In the genomic region with DNA sequence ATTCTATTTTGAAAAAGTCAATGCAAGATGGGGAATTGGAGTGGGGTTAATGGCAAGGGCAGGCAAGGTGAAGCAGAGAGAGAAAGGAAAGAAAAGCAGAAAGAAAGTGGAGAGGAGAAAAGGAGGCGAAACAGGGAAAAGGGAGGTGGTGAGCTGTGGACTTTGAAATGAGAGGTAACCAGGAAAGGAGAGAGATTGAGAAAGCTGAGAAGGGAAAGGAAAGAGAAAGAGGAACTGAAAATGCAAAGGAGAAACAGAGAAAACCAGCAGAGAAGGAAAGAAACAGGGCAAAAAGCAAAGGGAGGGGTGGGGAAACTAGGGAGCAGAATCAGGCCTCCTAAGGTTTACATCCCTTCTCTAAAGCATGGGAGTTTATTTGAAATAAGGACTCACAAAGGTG, we compare ENCODE assay signal across 25 cellular contexts.
A peak's percentile ranks its signal among the peaks of the same experiment; 100 is the strongest.
DNase-seq lines count a peak whose midpoint lies in the region; ATAC-seq and TF ChIP-seq lines count a peak whose summit lies in the region.
"Had no signal": no experiment of that assay in that cellular context is flagged by ENCODE, and none has a peak within 500 bp of the region (broad histone marks: within the 10 kb centered on the region; RNA-seq: fewer than 3 reads in every experiment).

No MANE protein-coding gene starts in this region.

- H3K9me3 Mint-ChIP-seq in activated CD4-positive, alpha-beta T cell treated with anti-CD3 and anti-CD28 coated beads for 36 hours (ENCODE audit: low read depth) = no peaks in the 10 kb centered on the region
- peaks cover 6% of the 10 kb centered on the region; the same call in 1 of the 3 replicates for H3K9me3 Mint-ChIP-seq in GM23338
- H3K9me3 Mint-ChIP-seq in nephron progenitor cell = no peaks in the 10 kb centered on the region
- H3K9me3 Mint-ChIP-seq: neural crest cell had no signal

- H3K4me1 ChIP-seq in GM23338 (ENCODE audit: insufficient read depth) = peaks cover 20% of the 10 kb centered on the region
- no peaks in the 10 kb centered on the region for H3K4me1 ChIP-seq in foreskin keratinocyte
- H3K4me1 ChIP-seq: esophagus squamous epithelium, psoas muscle, suprapubic skin, vagina had no signal

- peaks cover 6% of the 10 kb centered on the region; the same call in 1 of the 2 replicates for H3K9me2 ChIP-seq in GM23338 (ENCODE audit: insufficient read depth)

- H4K20me1 ChIP-seq in GM23338 (replicated peaks; ENCODE audit: insufficient read depth) = no peaks in the 10 kb centered on the region

- H3K27me3 Mint-ChIP-seq in activated CD4-positive, alpha-beta T cell treated with anti-CD3 and anti-CD28 coated beads for 36 hours = no peaks in the 10 kb centered on the region
- H3K27me3 Mint-ChIP-seq in GM23338 (ENCODE audit: insufficient read depth, low read depth, poor library complexity) (peaks cover 4% of the 10 kb centered on the region), nephron progenitor cell (ENCODE audit: low read depth, poor library complexity) (no peaks in the 10 kb centered on the region)

- peak overlapping the region; percentile 5 for H3K27ac Mint-ChIP-seq in activated CD4-positive, alpha-beta T cell treated with anti-CD3 and anti-CD28 coated beads for 36 hours
- H3K27ac Mint-ChIP-seq in GM23338 = peak overlapping the region; percentile 44; the same call in 1 of the 2 replicates
- peak overlapping the region; percentile 8 for H3K27ac Mint-ChIP-seq in nephron progenitor cell

- POLR2A ChIA-PET in activated CD4-positive, alpha-beta T cell treated with anti-CD3 and anti-CD28 coated beads for 36 hours (lab: Charles Lee) = no interaction called here

- no peaks in the 10 kb centered on the region for H3K79me2 ChIP-seq in GM23338 (replicated peaks; ENCODE audit: insufficient read depth)

- H3K36me3 ChIP-seq in GM23338 (ENCODE audit: insufficient read depth) = no peaks in the 10 kb centered on the region
- H3K36me3 ChIP-seq: esophagus squamous epithelium, suprapubic skin, vagina had no signal

- H3K4me1 Mint-ChIP-seq in activated CD4-positive, alpha-beta T cell treated with anti-CD3 and anti-CD28 coated beads for 36 hours = peaks cover 11% of the 10 kb centered on the region
- peaks cover 20% of the 10 kb centered on the region for H3K4me1 Mint-ChIP-seq in GM23338
- H3K4me1 Mint-ChIP-seq in nephron progenitor cell = no peaks in the 10 kb centered on the region

- H3K4me3 Mint-ChIP-seq in activated CD4-positive, alpha-beta T cell treated with anti-CD3 and anti-CD28 coated beads for 36 hours = no peak overlapping the region
- H3K4me3 Mint-ChIP-seq in GM23338 (no peak overlapping the region), nephron progenitor cell (no peak overlapping the region)
- H3K4me3 Mint-ChIP-seq: neural crest cell had no signal

- H3K4me2 ChIP-seq in GM23338 = no peak overlapping the region

- DNase-seq in activated CD4-positive, alpha-beta T cell treated with anti-CD3 and anti-CD28 coated beads for 36 hours = no peak
- no peak for DNase-seq in activated CD4-positive, alpha-beta T cell treated with anti-CD3 and anti-CD28 coated beads, Interleukin-2, amount 50 U/mL, for 4 hours
- DNase-seq in GM23338 (ENCODE audit: low spot score) (no peak), NAMALWA (ENCODE audit: low spot score) (peak; percentile 8), nephron progenitor cell (no peak), NCI-H187 (lab: John Stamatoyannopoulos, UW) (no peak), foreskin keratinocyte (no peak), retina (no peak)
- DNase-seq: activated naive CD4-positive, alpha-beta T cell treated with anti-CD3 and anti-CD28 coated beads, Interleukin-2, amount 50 U/mL, for 16 hours; DMS 273 treated with DMSO at 0.1 percent for 48 hours; effector memory CD4-positive, alpha-beta T cell; esophagus squamous epithelium; GF-D8; IMR-90; midbrain; NCI-H1930; NCI-H446 treated with DMSO at 0.1 percent for 48 hours; NK-92 treated with Interleukin-12 subunit alpha and Interleukin-12 subunit beta, amount 100 ng/mL, for 24 hours; psoas muscle; stimulated activated CD4-positive, alpha-beta T cell treated with anti-CD3 and anti-CD28 coated beads, Interleukin-4, amount 100 ng/mL, for 24 hours had no signal

- H3K27ac ChIP-seq in GM23338 (ENCODE audit: low read depth) (no peak overlapping the region), foreskin keratinocyte (no peak overlapping the region)
- H3K27ac ChIP-seq: C4-2B, esophagus squamous epithelium, psoas muscle, suprapubic skin, vagina had no signal

- intact Hi-C loops in activated CD4-positive, alpha-beta T cell treated with anti-CD3 and anti-CD28 coated beads for 36 hours (cut with DNase I, micrococcal nuclease) = no loop called here

- no peaks in the 10 kb centered on the region for H3K27me3 ChIP-seq in GM23338 (ENCODE audit: insufficient read depth)
- no peaks in the 10 kb centered on the region for H3K27me3 ChIP-seq in foreskin keratinocyte
- H3K27me3 ChIP-seq: esophagus squamous epithelium, suprapubic skin, vagina had no signal

- no peaks in the 10 kb centered on the region for H3F3A ChIP-seq in GM23338 (replicated peaks; ENCODE audit: low read depth)

- H3K36me3 Mint-ChIP-seq in activated CD4-positive, alpha-beta T cell treated with anti-CD3 and anti-CD28 coated beads for 36 hours (ENCODE audit: low read depth) = no peaks in the 10 kb centered on the region
- H3K36me3 Mint-ChIP-seq in GM23338 (ENCODE audit: low read depth) (peaks cover 3% of the 10 kb centered on the region; the same call in 1 of the 3 replicates), nephron progenitor cell (ENCODE audit: low read depth) (no peaks in the 10 kb centered on the region)

- CTCF ChIA-PET in activated CD4-positive, alpha-beta T cell treated with anti-CD3 and anti-CD28 coated beads for 36 hours (lab: Charles Lee) = no interaction called here

- peak overlapping the region; percentile 73 for H2AFZ ChIP-seq in GM23338

- ATAC-seq in activated CD4-positive, alpha-beta T cell treated with anti-CD3 and anti-CD28 coated beads for 36 hours = no peak
- ATAC-seq in GM23338 (no peak), foreskin keratinocyte (no peak)
- ATAC-seq: left lobe of liver, psoas muscle had no signal

- no peak for TF ChIP-seq CTCF in GM23338 (conservative IDR thresholded peaks at IDR 0.05; ENCODE audit: low read depth in 2 of 2)
- no peak for TF ChIP-seq CTCF in nephron progenitor cell (IDR thresholded peaks at IDR 0.05)
- TF ChIP-seq CTCF in foreskin keratinocyte (conservative IDR thresholded peaks at IDR 0.05) = no peak

- no peak overlapping the region for H3K4me3 ChIP-seq in GM23338
- H3K4me3 ChIP-seq: esophagus squamous epithelium, psoas muscle, suprapubic skin, vagina had no signal

TF ChIP-seq in GM23338, 12 proteins besides CTCF, POLR2A, EP300 and RAD21 (continues in another document):
- TF ChIP-seq JUNB (IDR thresholded peaks at IDR 0.05; ENCODE audit: unreplicated experiment) (no peak), NANOG (IDR thresholded peaks at IDR 0.05; ENCODE audit: borderline replicate concordance) (no peak), ZNF331 (CRISPR knock-in tag; IDR thresholded peaks at IDR 0.05; ENCODE audit: low read depth) (no peak), STAT1 (IDR thresholded peaks at IDR 0.05; ENCODE audit: unreplicated experiment) (no peak), EZH2 (IDR thresholded peaks at IDR 0.05; ENCODE audit: low read depth, unreplicated experiment) (no peak), ETS1 (IDR thresholded peaks at IDR 0.05) (no peak)
